11 cellular contexts compared by ENCODE assay signal in genomic region chr17:44211281-44212265, GRCh38. TPM values are rescaled to one million over a fixed set of nuclear protein-coding genes. Genes with fewer than 3 reads are reported as not detected.
DNase-seq lines count a peak whose midpoint lies in the region; ATAC-seq and TF ChIP-seq lines count a peak whose summit lies in the region.
"Had no signal": no experiment of that assay in that cellular context is flagged by ENCODE, and none has a peak within 500 bp of the region (broad histone marks: within the 10 kb centered on the region; RNA-seq: fewer than 3 reads in every experiment).

No MANE protein-coding gene starts in this region.

- H3K4me2 ChIP-seq in HCT116 (ENCODE audit: low read length) = peak overlapping the region; percentile 70; the same call in 1 of the 2 replicates

- H4K20me1 ChIP-seq in HCT116 (ENCODE audit: insufficient read depth) = no peaks in the 10 kb centered on the region

- no peaks in the 10 kb centered on the region for H3K27me3 Mint-ChIP-seq in T-cell
- no peaks in the 10 kb centered on the region for H3K27me3 Mint-ChIP-seq in naive B cell

- H3K27ac Mint-ChIP-seq in T-cell (peak overlapping the region; percentile 23 to 52), naive B cell (peak overlapping the region in 4 of 6 donors; percentile 36 to 97 (median 74))

- H3K4me3 Mint-ChIP-seq in T-cell (peak overlapping the region in 1 of 3 donors; percentile 38), naive B cell (peak overlapping the region in 1 of 8 donors; percentile 65)

- RAD21 ChIA-PET in HCT116 (lab: Charles Lee; ENCODE audit: low non-redundant PET in 1 of 2, low total read pairs in 2 of 2, uncharacterized antibody in 2 of 2, unreplicated experiment in 2 of 2) = interaction anchor here in 1 of 2 experiments (0.6 to 1.2 kb wide), 3 partner anchors 115 to 196 kb away, joined by 3 to 4 read pairs (median 3); no protein-coding TSS in a partner anchor

- TF ChIP-seq EP300 in ovary (IDR thresholded peaks at IDR 0.05) = no peak

- H3K9ac ChIP-seq in HCT116 (ENCODE audit: low read length) = peak overlapping the region; percentile 39; the same call in 1 of the 2 replicates

- H3K4me1 Mint-ChIP-seq in T-cell (peaks cover 64 to 72% (median 66%) of the 10 kb centered on the region in 3 donors), naive B cell (peaks cover 44 to 67% (median 67%) of the 10 kb centered on the region in 3 donors)

- WGBS in ovary, 3 donors = 82 to 90% (median 86%) methylated on average over 30 of the region's 30 CpGs

- POLR2A ChIA-PET in HCT116 (lab: Charles Lee) (interaction anchor here (1.4 kb wide), 1 partner anchor 141 kb away, joined by 3 read pairs; the partner anchor contains the start of gene G6PC3), T-cell (lab: Charles Lee) (interaction anchor here in 1 of 2 donors (0.6 kb wide), 1 partner anchor 25 kb away, joined by 3 read pairs; no protein-coding TSS in a partner anchor)

- H3K36me3 ChIP-seq in HCT116 (ENCODE audit: control insufficient read depth in 1 of 2, insufficient read depth in 2 of 2, low read length in 2 of 2) (peaks cover 29 to 61% of the 10 kb centered on the region in 2 experiments; a peak in 3 of 4 replicates), ovary (no peaks in the 10 kb centered on the region)

- H3K9me2 ChIP-seq in HCT116 (ENCODE audit: insufficient read depth) = no peaks in the 10 kb centered on the region

- CTCF ChIA-PET in HCT116 (lab: Charles Lee) = interaction anchor here (1.2 to 3.0 kb wide), 6 partner anchors 10 to 311 kb away, joined by 3 to 19 read pairs (median 8); partner anchors contain the start of genes FAM171A2, GRN and SLC25A39
- CTCF ChIA-PET in T-cell (lab: Charles Lee) = interaction anchor here (0.6 to 2.0 kb wide), 5 partner anchors 9 to 134 kb away, joined by 3 to 12 read pairs (median 5); partner anchors contain the start of gene GRN (in 1 of the 2)

- peaks cover 24% of the 10 kb centered on the region for H3K79me2 ChIP-seq in HCT116 (ENCODE audit: insufficient read depth, low read length)

- ATAC-seq in HCT116 (no peak), T-cell (replicated peaks in 1 of 4) (no peak), naive B cell (ENCODE audit: low read depth in 2 of 2) (no peak)

- TF ChIP-seq RAD21 in HCT116 (IDR thresholded peaks at IDR 0.05; ENCODE audit: low read depth) = no peak

- BruUV-seq in HCT116 (replicated peaks; lab: Mats Ljungman, UMichigan) = no TSS peak

- no peaks in the 10 kb centered on the region for H3K9me3 ChIP-seq in HCT116 (ENCODE audit: control insufficient read depth in 1 of 2, insufficient read depth in 1 of 2, low read depth in 1 of 2, low read length in 2 of 2)
- no peaks in the 10 kb centered on the region for H3K9me3 ChIP-seq in ovary

- DNase-seq in HCT116 (ENCODE audit: low read depth, low spot score) (no peak), T-cell (no peak), naive B cell (no peak), NCI-H524 treated with DMSO at 0.1 percent for 48 hours (lab: John Stamatoyannopoulos, UW) (no peak), NCI-H146 (lab: John Stamatoyannopoulos, UW) (no peak), ovary (no peak)
- DNase-seq: amniotic stem cell, DMS 273 treated with DMSO at 0.1 percent for 48 hours, NCI-H2029 treated with DMSO at 0.1 percent for 48 hours had no signal

- H3K9me3 Mint-ChIP-seq in T-cell = no peaks in the 10 kb centered on the region
- no peaks in the 10 kb centered on the region for H3K9me3 Mint-ChIP-seq in naive B cell

- H3K27ac ChIP-seq in HCT116 (ENCODE audit: low read depth, low read length) = peak overlapping the region; percentile 42
- no peak overlapping the region for H3K27ac ChIP-seq in ovary

- H2AFZ ChIP-seq in HCT116 (ENCODE audit: low read depth, low read length, poor library complexity, severe bottlenecking) = no peak overlapping the region

- no peak for TF ChIP-seq CTCF in HCT116 (IDR thresholded peaks at IDR 0.05 in 2 of 3, conservative IDR thresholded peaks at IDR 0.05 in 1 of 3; ENCODE audit: borderline replicate concordance in 1 of 3, insufficient read depth in 1 of 3, low read depth in 2 of 3, low read length in 2 of 3)
- no peak for TF ChIP-seq CTCF in ovary (IDR thresholded peaks at IDR 0.05)

- H3K4me1 ChIP-seq in HCT116 (ENCODE audit: control insufficient read depth in 1 of 2, insufficient read depth in 2 of 2, low read length in 2 of 2) (peaks cover 19 to 43% of the 10 kb centered on the region in 2 experiments), ovary (ENCODE audit: insufficient read depth) (peaks cover 5% of the 10 kb centered on the region)

- intact Hi-C loops in HCT116 (cut with micrococcal nuclease) (loop anchor here (2.0 to 10.0 kb wide), 2 partner anchors 115 to 313 kb away; no protein-coding TSS in a partner anchor), ovary (cut with DNase I) (loop anchor here in 3 of 4 donors (2.0 to 5.0 kb wide), 3 partner anchors 111 to 121 kb away; partner anchors contain the start of gene SLC25A39 (in 1 of the 3))

- no peak overlapping the region for H3K4me3 ChIP-seq in HCT116 (replicated peaks in 1 of 2; ENCODE audit: low read depth in 1 of 2, low read length in 2 of 2)
- no peak overlapping the region for H3K4me3 ChIP-seq in ovary
- H3K4me3 ChIP-seq: smooth muscle cell had no signal

- no peaks in the 10 kb centered on the region for H3K27me3 ChIP-seq in HCT116 (ENCODE audit: insufficient read depth, low read length)
- H3K27me3 ChIP-seq in ovary = no peaks in the 10 kb centered on the region

- H3K36me3 Mint-ChIP-seq in T-cell (peaks cover 46% of the 10 kb centered on the region), naive B cell (peaks cover 9 to 32% of the 10 kb centered on the region in 2 donors)

- TF ChIP-seq POLR2A in HCT116 (IDR thresholded peaks at IDR 0.05; ENCODE audit: borderline replicate concordance, extremely low read depth, insufficient read depth, insufficient read length) = no peak
- no peak for TF ChIP-seq POLR2A in ovary (IDR thresholded peaks at IDR 0.05)

TF ChIP-seq in HCT116, 20 proteins besides CTCF, POLR2A, EP300 and RAD21 (continues in another document):
- TF ChIP-seq ZNF274 (IDR thresholded peaks at IDR 0.05; ENCODE audit: low read depth, low read length) (no peak), SIN3A (IDR thresholded peaks at IDR 0.05; ENCODE audit: low read depth) (no peak), SRF (IDR thresholded peaks at IDR 0.05; ENCODE audit: low read depth) (no peak), TCF7L2 (IDR thresholded peaks at IDR 0.05; ENCODE audit: borderline replicate concordance, extremely low read depth, insufficient read depth, insufficient read length) (no peak), POLR2AphosphoS5 (IDR thresholded peaks at IDR 0.05; ENCODE audit: low read depth, low read length) (no peak), EZH2 (IDR thresholded peaks at IDR 0.05) (no peak), JUND (IDR thresholded peaks at IDR 0.05) (no peak), FOSL1 (IDR thresholded peaks at IDR 0.05; ENCODE audit: low read depth) (no peak), EZH2phosphoT487 (IDR thresholded peaks at IDR 0.05; ENCODE audit: borderline replicate concordance) (no peak)
- TF ChIP-seq, protein P1, sequence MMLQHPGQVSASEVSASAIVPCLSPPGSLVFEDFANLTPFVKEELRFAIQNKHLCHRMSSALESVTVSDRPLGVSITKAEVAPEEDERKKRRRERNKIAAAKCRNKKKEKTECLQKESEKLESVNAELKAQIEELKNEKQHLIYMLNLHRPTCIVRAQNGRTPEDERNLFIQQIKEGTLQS (IDR thresholded peaks at IDR 0.05) = no peak

RNA-seq across cellular contexts. Expression of gene UBTF, which starts 7.9 kb away (rescaled TPM):
- total RNA-seq in HCT116 (2021; ENCODE audit: unreplicated experiment) = 84.3 TPM
- 43.2 and 52.2 TPM in 2 replicates for polyA plus RNA-seq in HCT116 (2012)
- total RNA-seq in T-cell = 100 to 1,000 TPM; 162 to 228 (median 213) TPM
- 10 to 100 TPM; 20.2 to 77.3 (median 43.0) TPM for polyA plus RNA-seq in naive B cell (ENCODE audit: low read depth in 6 of 6)
- 100 to 1,000 TPM in 1 of 7 donors, 10 to 100 TPM in 6; 29.6 to 128 (median 81.5) TPM for total RNA-seq in ovary
- polyA plus RNA-seq in ovary = 10 to 100 TPM; 44.1 to 85.1 TPM

RNA-seq across cellular contexts. Expression of gene ATXN7L3, which starts 11.9 kb away (rescaled TPM):
- total RNA-seq in HCT116 (2021; ENCODE audit: unreplicated experiment) = 86.7 TPM
- 47.9 and 51.0 TPM in 2 replicates for polyA plus RNA-seq in HCT116 (2012)
- 100 to 1,000 TPM; 101 to 130 (median 125) TPM for total RNA-seq in T-cell
- 10 to 100 TPM in 3 of 6 donors, 1 to 10 TPM in 3; 6.6 to 14.4 (median 9.4) TPM for polyA plus RNA-seq in naive B cell (ENCODE audit: low read depth in 6 of 6)
- total RNA-seq in ovary = 10 to 100 TPM; 25.3 to 97.4 (median 72.6) TPM
- polyA plus RNA-seq in ovary = 10 to 100 TPM; 33.6 to 45.1 TPM

RNA-seq across cellular contexts. Expression of gene TMUB2, which starts 24.8 kb away (rescaled TPM):
- total RNA-seq in HCT116 (2021; ENCODE audit: unreplicated experiment) = 25.1 TPM
- polyA plus RNA-seq in HCT116 (2012) = 23.8 and 26.2 TPM in 2 replicates
- total RNA-seq in T-cell = 10 to 100 TPM; 42.0 to 46.6 (median 43.0) TPM
- 10 to 100 TPM; 39.7 to 69.9 (median 44.8) TPM for polyA plus RNA-seq in naive B cell (ENCODE audit: low read depth in 6 of 6)
- total RNA-seq in ovary = 10 to 100 TPM; 18.7 to 37.0 (median 28.6) TPM
- polyA plus RNA-seq in ovary = 10 to 100 TPM; 22.5 to 36.8 TPM

RNA-seq across cellular contexts. Expression of gene ASB16, which starts 41.1 kb away (rescaled TPM):
- total RNA-seq in HCT116 (2021; ENCODE audit: unreplicated experiment) = 0.37 TPM
- 0.50 and 0.72 TPM in 2 replicates for polyA plus RNA-seq in HCT116 (2012)
- under 1 TPM in 1 of 5 donors, not detected in 4; 0.15 TPM for total RNA-seq in T-cell
- polyA plus RNA-seq in naive B cell (ENCODE audit: low read depth in 6 of 6) = under 1 TPM in 4 of 6 donors, not detected in 2; 0.19 to 0.43 (median 0.31) TPM
- total RNA-seq in ovary = 1 to 10 TPM in 3 of 7 donors, under 1 TPM in 3, not detected in 1; 0.24 to 1.8 (median 0.98) TPM
- polyA plus RNA-seq in ovary = 1 to 10 TPM in 1 of 2 donors, under 1 TPM in 1; 0.10 to 1.3 TPM
- total RNA-seq: RPMI7951, smooth muscle cell had no signal

RNA-seq across cellular contexts. Expression of gene SLC4A1, which starts 56.4 kb away (rescaled TPM):
- 0.22 TPM for total RNA-seq in HCT116 (2021; ENCODE audit: unreplicated experiment)
- polyA plus RNA-seq in HCT116 (2012) = 0.03 TPM in 1 of 2 replicates, not detected in the other
- total RNA-seq in T-cell = not detected
- under 1 TPM in 3 of 6 donors, not detected in 3; 0.07 to 0.20 (median 0.12) TPM for polyA plus RNA-seq in naive B cell (ENCODE audit: low read depth in 6 of 6)
- total RNA-seq in ovary = 1 to 10 TPM in 1 of 7 donors, under 1 TPM in 3, not detected in 3; 0.08 to 3.2 (median 0.35) TPM
- polyA plus RNA-seq in ovary = not detected
- total RNA-seq: RPMI7951, smooth muscle cell had no signal
- polyA plus RNA-seq: smooth muscle cell had no signal
